In the genomic region with DNA sequence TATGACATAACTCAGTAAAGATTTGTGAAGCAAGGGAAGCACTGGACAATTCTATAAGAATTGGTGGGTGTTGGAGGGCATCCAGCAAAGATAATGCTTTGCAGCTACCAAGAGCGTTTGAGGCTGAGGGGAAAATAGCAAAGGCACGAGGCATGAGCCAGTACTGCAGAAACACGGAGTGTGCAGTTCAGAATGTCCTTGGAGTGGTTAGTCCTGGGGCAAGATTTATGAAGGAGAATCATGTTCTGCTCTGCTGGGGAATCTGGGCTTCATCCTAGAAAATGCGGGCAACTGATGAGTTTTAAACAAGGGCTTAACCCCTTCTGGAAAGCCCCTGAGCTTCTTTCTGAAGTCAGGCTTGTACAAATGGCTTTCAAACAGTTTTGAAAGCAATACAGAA, we compare ENCODE assay signal across 15 cellular contexts.
DNase-seq lines count a peak whose midpoint lies in the region; ATAC-seq and TF ChIP-seq lines count a peak whose summit lies in the region.
"Had no signal": no experiment of that assay in that cellular context is flagged by ENCODE, and none has a peak within 500 bp of the region (broad histone marks: within the 10 kb centered on the region; RNA-seq: fewer than 3 reads in every experiment).

No MANE protein-coding gene starts in this region.

- CTCF ChIA-PET in naive thymus-derived CD4-positive, alpha-beta T cell (lab: Charles Lee): no interaction called here

- peak; percentile 71 for DNase-seq in AG09309 (ENCODE audit: low read depth)
- peak; percentile 40 for DNase-seq in M059J (ENCODE audit: low read depth)
- peak; percentile 48 to 67 for DNase-seq in cardiac fibroblast (ENCODE audit: low read depth in 2 of 2)
- peak; percentile 26 for DNase-seq in medulla oblongata (ENCODE audit: extremely low spot score)
- DNase-seq in mesenteric fat pad (ENCODE audit: low spot score): no peak
- DNase-seq in SIG-M5 (lab: John Stamatoyannopoulos, UW): no peak
- no peak for DNase-seq in naive thymus-derived CD4-positive, alpha-beta T cell
- no peak for DNase-seq in GM19240 (ENCODE audit: insufficient read length, low spot score)
- DNase-seq: activated CD4-positive, alpha-beta T cell treated with anti-CD3 and anti-CD28 coated beads, Interleukin-2, amount 50 U/mL, for 1 hour; activated naive CD8-positive, alpha-beta T cell treated with anti-CD3 and anti-CD28 coated beads, Interleukin-2, amount 50 U/mL, for 24 hours; NCI-H2029 treated with DMSO at 0.1 percent for 48 hours; NCI-H510A treated with DMSO at 0.1 percent for 48 hours had no signal

- no peak overlapping the region for H3K4me3 Mint-ChIP-seq in naive thymus-derived CD4-positive, alpha-beta T cell
- H3K4me3 Mint-ChIP-seq: activated naive CD8-positive, alpha-beta T cell treated with anti-CD3 and anti-CD28 coated beads, Interleukin-2, amount 50 U/mL, for 24 hours; memory B cell; neural crest cell; stimulated activated naive CD8-positive, alpha-beta T cell treated with anti-CD3 and anti-CD28 coated beads, Interleukin-15, Interleukin-2, amounts not matched to agents 100 ng/mL and 50 ng/mL, for 24 hours had no signal

- no peaks in the 10 kb centered on the region for H3K4me1 ChIP-seq in naive thymus-derived CD4-positive, alpha-beta T cell (ENCODE audit: control insufficient read depth in 2 of 2, insufficient read depth in 2 of 2, low read length in 2 of 2)

- no peaks in the 10 kb centered on the region for H3K9me3 ChIP-seq in naive thymus-derived CD4-positive, alpha-beta T cell (ENCODE audit: control insufficient read depth in 2 of 3, low read length in 3 of 3)

- peak overlapping the region in 4 of 9 donors; percentile 6 to 35 (median 24) for H3K27ac Mint-ChIP-seq in naive thymus-derived CD4-positive, alpha-beta T cell
- H3K27ac Mint-ChIP-seq: activated naive CD8-positive, alpha-beta T cell treated with anti-CD3 and anti-CD28 coated beads, Interleukin-2, amount 50 U/mL, for 24 hours; memory B cell; stimulated activated naive CD8-positive, alpha-beta T cell treated with anti-CD3 and anti-CD28 coated beads, Interleukin-15, Interleukin-2, amounts not matched to agents 100 ng/mL and 50 ng/mL, for 24 hours had no signal

- H3K4me1 Mint-ChIP-seq in naive thymus-derived CD4-positive, alpha-beta T cell: peaks cover 0 to 12% (median 5%) of the 10 kb centered on the region in 7 donors
- H3K4me1 Mint-ChIP-seq: activated naive CD8-positive, alpha-beta T cell treated with anti-CD3 and anti-CD28 coated beads, Interleukin-2, amount 50 U/mL, for 24 hours; memory B cell; neural crest cell had no signal

- TF ChIP-seq CTCF in AG09309 (IDR thresholded peaks at IDR 0.05; ENCODE audit: control insufficient read depth, insufficient read depth, low read depth, low read length, missing control alignments) (no peak), cardiac fibroblast (IDR thresholded peaks at IDR 0.05; ENCODE audit: low read depth, low read length) (no peak)

- no peak for ATAC-seq in naive thymus-derived CD4-positive, alpha-beta T cell
- ATAC-seq: activated naive CD8-positive, alpha-beta T cell treated with anti-CD3 and anti-CD28 coated beads, Interleukin-2, amount 50 U/mL, for 24 hours had no signal

- H3K4me3 ChIP-seq in AG09309 (ENCODE audit: control insufficient read depth, low read depth, low read length): no peak overlapping the region
- no peak overlapping the region for H3K4me3 ChIP-seq in cardiac fibroblast (replicated peaks in 1 of 2; ENCODE audit: low read depth in 2 of 2, low read length in 2 of 2)
- no peak overlapping the region for H3K4me3 ChIP-seq in naive thymus-derived CD4-positive, alpha-beta T cell (ENCODE audit: low read length)

- peaks cover 0 to 22% (median 5%) of the 10 kb centered on the region in 3 experiments for H3K36me3 ChIP-seq in naive thymus-derived CD4-positive, alpha-beta T cell (ENCODE audit: control insufficient read depth in 2 of 3, insufficient read depth in 3 of 3, low read length in 3 of 3)

- H3K27me3 ChIP-seq in naive thymus-derived CD4-positive, alpha-beta T cell (ENCODE audit: control insufficient read depth in 2 of 2, insufficient read depth in 2 of 2, low read length in 2 of 2): no peaks in the 10 kb centered on the region

- H3K27ac ChIP-seq in naive thymus-derived CD4-positive, alpha-beta T cell (ENCODE audit: low read depth, low read length): no peak overlapping the region

- H3K9me3 Mint-ChIP-seq in naive thymus-derived CD4-positive, alpha-beta T cell: no peaks in the 10 kb centered on the region
- H3K9me3 Mint-ChIP-seq: activated naive CD8-positive, alpha-beta T cell treated with anti-CD3 and anti-CD28 coated beads, Interleukin-2, amount 50 U/mL, for 24 hours; memory B cell; neural crest cell; stimulated activated naive CD8-positive, alpha-beta T cell treated with anti-CD3 and anti-CD28 coated beads, Interleukin-15, Interleukin-2, amounts not matched to agents 100 ng/mL and 50 ng/mL, for 24 hours had no signal

- H3K36me3 Mint-ChIP-seq in naive thymus-derived CD4-positive, alpha-beta T cell: peaks cover 4 to 67% (median 31%) of the 10 kb centered on the region in 5 donors
- H3K36me3 Mint-ChIP-seq: memory B cell had no signal

- POLR2A ChIA-PET in naive thymus-derived CD4-positive, alpha-beta T cell (lab: Charles Lee): no interaction called here

- intact Hi-C loops in naive thymus-derived CD4-positive, alpha-beta T cell (cut with micrococcal nuclease): no loop called here

- H3K27me3 Mint-ChIP-seq in naive thymus-derived CD4-positive, alpha-beta T cell: no peaks in the 10 kb centered on the region
- H3K27me3 Mint-ChIP-seq: activated naive CD8-positive, alpha-beta T cell treated with anti-CD3 and anti-CD28 coated beads, Interleukin-2, amount 50 U/mL, for 24 hours; memory B cell; stimulated activated naive CD8-positive, alpha-beta T cell treated with anti-CD3 and anti-CD28 coated beads, Interleukin-15, Interleukin-2, amounts not matched to agents 100 ng/mL and 50 ng/mL, for 24 hours had no signal

Comparison
In these comparisons a context has a peak if more than half of its experiments do, and no peak if none do; other contexts are left out.
1. DNase-seq: peak in AG09309 (single experiment), M059J (single experiment), cardiac fibroblast (2 of 2) and medulla oblongata (single experiment); none in mesenteric fat pad (single experiment), SIG-M5 (single experiment), naive thymus-derived CD4-positive, alpha-beta T cell (0 of 9) and GM19240 (single experiment).